ENCODE assay signal across 1 cellular context in the genomic region with DNA sequence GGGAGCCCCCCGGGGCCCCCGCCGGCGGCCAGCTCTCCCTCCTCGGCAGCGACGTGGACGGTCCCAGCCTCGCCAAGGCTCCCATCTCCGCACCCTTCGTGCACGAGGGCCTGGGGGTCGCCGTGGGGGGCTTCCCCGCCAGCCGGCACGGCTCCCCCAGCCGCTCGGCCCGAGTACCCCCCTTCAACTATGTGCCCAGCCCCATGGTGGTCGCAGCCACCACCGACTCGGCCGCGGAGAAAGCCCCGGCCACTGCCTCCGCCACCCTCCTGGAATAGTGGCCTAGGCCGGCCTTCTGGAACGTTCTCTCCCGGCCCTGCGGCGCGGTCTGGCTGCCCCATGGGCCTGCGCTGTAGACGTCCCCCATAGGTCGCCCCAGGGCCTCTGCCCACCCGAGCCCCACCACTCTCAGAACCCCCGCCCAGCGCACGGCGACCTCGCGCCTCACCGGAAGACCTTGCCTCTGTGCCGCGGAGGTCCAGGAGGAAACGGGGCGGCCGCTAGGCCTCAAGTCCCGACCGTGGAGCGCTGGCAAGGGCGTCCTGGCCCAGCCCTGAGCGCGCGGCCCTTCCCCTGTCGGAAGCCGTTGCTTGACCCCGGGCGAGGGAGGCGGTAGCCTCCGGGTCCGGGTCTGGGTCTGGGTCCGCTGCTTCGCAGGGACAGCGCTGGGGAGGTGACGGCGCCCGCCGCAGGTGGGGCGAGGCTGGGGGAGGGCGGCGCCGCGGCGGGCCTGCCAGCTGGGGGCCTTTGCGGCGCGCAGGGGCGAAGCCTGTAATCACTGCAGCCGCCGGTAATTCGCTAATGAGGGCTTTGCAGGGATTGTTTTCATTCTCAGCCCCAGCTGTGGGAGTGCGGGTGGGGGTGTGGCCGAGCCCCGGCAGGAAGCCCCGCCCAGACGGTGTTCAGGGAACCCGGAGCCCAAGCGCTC.
TF ChIP-seq lines count a peak whose summit lies in the region.

No MANE protein-coding gene starts in this region.

TF ChIP-seq in HepG2, 621 proteins besides CTCF, POLR2A, EP300 and RAD21 (continued from another document and continues in another):
- TF ChIP-seq, protein P1, sequence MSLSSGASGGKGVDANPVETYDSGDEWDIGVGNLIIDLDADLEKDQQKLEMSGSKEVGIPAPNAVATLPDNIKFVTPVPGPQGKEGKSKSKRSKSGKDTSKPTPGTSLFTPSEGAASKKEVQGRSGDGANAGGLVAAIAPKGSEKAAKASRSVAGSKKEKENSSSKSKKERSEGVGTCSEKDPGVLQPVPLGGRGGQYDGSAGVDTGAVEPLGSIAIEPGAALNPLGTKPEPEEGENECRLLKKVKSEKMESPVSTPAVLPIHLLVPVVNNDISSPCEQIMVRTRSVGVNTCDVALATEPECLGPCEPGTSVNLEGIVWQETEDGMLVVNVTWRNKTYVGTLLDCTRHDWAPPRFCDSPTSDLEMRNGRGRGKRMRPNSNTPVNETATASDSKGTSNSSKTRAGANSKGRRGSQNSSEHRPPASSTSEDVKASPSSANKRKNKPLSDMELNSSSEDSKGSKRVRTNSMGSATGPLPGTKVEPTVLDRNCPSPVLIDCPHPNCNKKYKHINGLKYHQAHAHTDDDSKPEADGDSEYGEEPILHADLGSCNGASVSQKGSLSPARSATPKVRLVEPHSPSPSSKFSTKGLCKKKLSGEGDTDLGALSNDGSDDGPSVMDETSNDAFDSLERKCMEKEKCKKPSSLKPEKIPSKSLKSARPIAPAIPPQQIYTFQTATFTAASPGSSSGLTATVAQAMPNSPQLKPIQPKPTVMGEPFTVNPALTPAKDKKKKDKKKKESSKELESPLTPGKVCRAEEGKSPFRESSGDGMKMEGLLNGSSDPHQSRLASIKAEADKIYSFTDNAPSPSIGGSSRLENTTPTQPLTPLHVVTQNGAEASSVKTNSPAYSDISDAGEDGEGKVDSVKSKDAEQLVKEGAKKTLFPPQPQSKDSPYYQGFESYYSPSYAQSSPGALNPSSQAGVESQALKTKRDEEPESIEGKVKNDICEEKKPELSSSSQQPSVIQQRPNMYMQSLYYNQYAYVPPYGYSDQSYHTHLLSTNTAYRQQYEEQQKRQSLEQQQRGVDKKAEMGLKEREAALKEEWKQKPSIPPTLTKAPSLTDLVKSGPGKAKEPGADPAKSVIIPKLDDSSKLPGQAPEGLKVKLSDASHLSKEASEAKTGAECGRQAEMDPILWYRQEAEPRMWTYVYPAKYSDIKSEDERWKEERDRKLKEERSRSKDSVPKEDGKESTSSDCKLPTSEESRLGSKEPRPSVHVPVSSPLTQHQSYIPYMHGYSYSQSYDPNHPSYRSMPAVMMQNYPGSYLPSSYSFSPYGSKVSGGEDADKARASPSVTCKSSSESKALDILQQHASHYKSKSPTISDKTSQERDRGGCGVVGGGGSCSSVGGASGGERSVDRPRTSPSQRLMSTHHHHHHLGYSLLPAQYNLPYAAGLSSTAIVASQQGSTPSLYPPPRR (CRISPR knock-in tag; IDR thresholded peaks at IDR 0.05; ENCODE audit: borderline replicate concordance) = no peak
- TF ChIP-seq AKAP8 (CRISPR knock-in tag; IDR thresholded peaks at IDR 0.05) (peak; percentile 96), ZNF670 (CRISPR knock-in tag; IDR thresholded peaks at IDR 0.05; ENCODE audit: borderline replicate concordance) (peak; percentile 52; the same call in 1 of the 2 replicates), ZNF501 (CRISPR knock-in tag; IDR thresholded peaks at IDR 0.05) (no peak), ZNF33A (CRISPR knock-in tag; IDR thresholded peaks at IDR 0.05; ENCODE audit: borderline replicate concordance) (no peak), ZNF737 (CRISPR knock-in tag; IDR thresholded peaks at IDR 0.05; ENCODE audit: borderline replicate concordance) (no peak), MATR3 (CRISPR knock-in tag; IDR thresholded peaks at IDR 0.05) (no peak), HNRNPLL (IDR thresholded peaks at IDR 0.05; ENCODE audit: low read depth, low read length, poor library complexity, severe bottlenecking) (no peak), ZNF777 (CRISPR knock-in tag; IDR thresholded peaks at IDR 0.05) (peak; percentile 42; the same call in 1 of the 2 replicates), CC2D1A (CRISPR knock-in tag; IDR thresholded peaks at IDR 0.05) (0 out of 2 replicates have a peak, but pooled peaks have one; percentile 18), PCBP2 (optimal IDR thresholded peaks at IDR 0.05; ENCODE audit: low read depth, low read length, poor library complexity, severe bottlenecking) (no peak), U2AF1 (optimal IDR thresholded peaks at IDR 0.05; ENCODE audit: low read depth, low read length) (no peak), ZNF460 (CRISPR knock-in tag; IDR thresholded peaks at IDR 0.05; ENCODE audit: borderline replicate concordance) (no peak), TOE1 (CRISPR knock-in tag; IDR thresholded peaks at IDR 0.05) (no peak), SNAPC2 (CRISPR knock-in tag; IDR thresholded peaks at IDR 0.05) (0 out of 2 replicates have a peak, but pooled peaks have one; percentile 32), ZNF232 (CRISPR knock-in tag; IDR thresholded peaks at IDR 0.05; ENCODE audit: borderline replicate concordance) (peak; percentile 45; the same call in 1 of the 2 replicates), ADNP (CRISPR knock-in tag; IDR thresholded peaks at IDR 0.05) (no peak), HIVEP1 (CRISPR knock-in tag; IDR thresholded peaks at IDR 0.05) (peak; percentile 62; the same call in 1 of the 2 replicates), SYNCRIP (IDR thresholded peaks at IDR 0.05; ENCODE audit: insufficient read depth, low read depth, low read length) (no peak), PPARG (CRISPR knock-in tag; conservative IDR thresholded peaks at IDR 0.05) (no peak), ZMYM2 (CRISPR knock-in tag; IDR thresholded peaks at IDR 0.05) (0 out of 2 replicates have a peak, but pooled peaks have one; percentile 14), ZNF850 (CRISPR knock-in tag; conservative IDR thresholded peaks at IDR 0.05) (no peak), ZNF747 (CRISPR knock-in tag; IDR thresholded peaks at IDR 0.05; ENCODE audit: borderline replicate concordance) (no peak), SAP130 (CRISPR knock-in tag; IDR thresholded peaks at IDR 0.05; ENCODE audit: low read depth) (peak; percentile 37; the same call in 1 of the 2 replicates), ZNF556 (CRISPR knock-in tag; IDR thresholded peaks at IDR 0.05; ENCODE audit: borderline replicate concordance) (no peak), MZF1 (CRISPR knock-in tag; IDR thresholded peaks at IDR 0.05; ENCODE audit: borderline replicate concordance) (no peak), RBAK (CRISPR knock-in tag; IDR thresholded peaks at IDR 0.05) (no peak), KLF16 (CRISPR knock-in tag; IDR thresholded peaks at IDR 0.05) (0 out of 4 replicates have a peak, but pooled peaks of 1 of the 2 experiments have one; percentile 14), GLI4 (CRISPR knock-in tag; IDR thresholded peaks at IDR 0.05; ENCODE audit: borderline replicate concordance) (no peak), TAF15 (IDR thresholded peaks at IDR 0.05; ENCODE audit: low read depth, low read length, poor library complexity, severe bottlenecking) (no peak)
- TF ChIP-seq, protein P2, sequence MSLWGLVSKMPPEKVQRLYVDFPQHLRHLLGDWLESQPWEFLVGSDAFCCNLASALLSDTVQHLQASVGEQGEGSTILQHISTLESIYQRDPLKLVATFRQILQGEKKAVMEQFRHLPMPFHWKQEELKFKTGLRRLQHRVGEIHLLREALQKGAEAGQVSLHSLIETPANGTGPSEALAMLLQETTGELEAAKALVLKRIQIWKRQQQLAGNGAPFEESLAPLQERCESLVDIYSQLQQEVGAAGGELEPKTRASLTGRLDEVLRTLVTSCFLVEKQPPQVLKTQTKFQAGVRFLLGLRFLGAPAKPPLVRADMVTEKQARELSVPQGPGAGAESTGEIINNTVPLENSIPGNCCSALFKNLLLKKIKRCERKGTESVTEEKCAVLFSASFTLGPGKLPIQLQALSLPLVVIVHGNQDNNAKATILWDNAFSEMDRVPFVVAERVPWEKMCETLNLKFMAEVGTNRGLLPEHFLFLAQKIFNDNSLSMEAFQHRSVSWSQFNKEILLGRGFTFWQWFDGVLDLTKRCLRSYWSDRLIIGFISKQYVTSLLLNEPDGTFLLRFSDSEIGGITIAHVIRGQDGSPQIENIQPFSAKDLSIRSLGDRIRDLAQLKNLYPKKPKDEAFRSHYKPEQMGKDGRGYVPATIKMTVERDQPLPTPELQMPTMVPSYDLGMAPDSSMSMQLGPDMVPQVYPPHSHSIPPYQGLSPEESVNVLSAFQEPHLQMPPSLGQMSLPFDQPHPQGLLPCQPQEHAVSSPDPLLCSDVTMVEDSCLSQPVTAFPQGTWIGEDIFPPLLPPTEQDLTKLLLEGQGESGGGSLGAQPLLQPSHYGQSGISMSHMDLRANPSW (CRISPR knock-in tag; IDR thresholded peaks at IDR 0.05; ENCODE audit: borderline replicate concordance) = no peak
- TF ChIP-seq, protein P3, sequence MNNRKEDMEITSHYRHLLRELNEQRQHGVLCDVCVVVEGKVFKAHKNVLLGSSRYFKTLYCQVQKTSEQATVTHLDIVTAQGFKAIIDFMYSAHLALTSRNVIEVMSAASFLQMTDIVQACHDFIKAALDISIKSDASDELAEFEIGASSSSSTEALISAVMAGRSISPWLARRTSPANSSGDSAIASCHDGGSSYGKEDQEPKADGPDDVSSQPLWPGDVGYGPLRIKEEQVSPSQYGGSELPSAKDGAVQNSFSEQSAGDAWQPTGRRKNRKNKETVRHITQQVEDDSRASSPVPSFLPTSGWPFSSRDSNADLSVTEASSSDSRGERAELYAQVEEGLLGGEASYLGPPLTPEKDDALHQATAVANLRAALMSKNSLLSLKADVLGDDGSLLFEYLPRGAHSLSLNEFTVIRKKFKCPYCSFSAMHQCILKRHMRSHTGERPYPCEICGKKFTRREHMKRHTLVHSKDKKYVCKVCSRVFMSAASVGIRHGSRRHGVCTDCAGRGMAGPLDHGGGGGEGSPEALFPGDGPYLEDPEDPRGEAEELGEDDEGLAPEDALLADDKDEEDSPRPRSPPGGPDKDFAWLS (CRISPR knock-in tag; IDR thresholded peaks at IDR 0.05; ENCODE audit: borderline replicate concordance) = no peak
- TF ChIP-seq, protein P4, sequence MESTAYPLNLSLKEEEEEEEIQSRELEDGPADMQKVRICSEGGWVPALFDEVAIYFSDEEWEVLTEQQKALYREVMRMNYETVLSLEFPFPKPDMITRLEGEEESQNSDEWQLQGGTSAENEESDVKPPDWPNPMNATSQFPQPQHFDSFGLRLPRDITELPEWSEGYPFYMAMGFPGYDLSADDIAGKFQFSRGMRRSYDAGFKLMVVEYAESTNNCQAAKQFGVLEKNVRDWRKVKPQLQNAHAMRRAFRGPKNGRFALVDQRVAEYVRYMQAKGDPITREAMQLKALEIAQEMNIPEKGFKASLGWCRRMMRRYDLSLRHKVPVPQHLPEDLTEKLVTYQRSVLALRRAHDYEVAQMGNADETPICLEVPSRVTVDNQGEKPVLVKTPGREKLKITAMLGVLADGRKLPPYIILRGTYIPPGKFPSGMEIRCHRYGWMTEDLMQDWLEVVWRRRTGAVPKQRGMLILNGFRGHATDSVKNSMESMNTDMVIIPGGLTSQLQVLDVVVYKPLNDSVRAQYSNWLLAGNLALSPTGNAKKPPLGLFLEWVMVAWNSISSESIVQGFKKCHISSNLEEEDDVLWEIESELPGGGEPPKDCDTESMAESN (CRISPR knock-in tag; conservative IDR thresholded peaks at IDR 0.05) = peak; percentile 54; the same call in 1 of the 2 replicates
- TF ChIP-seq, protein P5, sequence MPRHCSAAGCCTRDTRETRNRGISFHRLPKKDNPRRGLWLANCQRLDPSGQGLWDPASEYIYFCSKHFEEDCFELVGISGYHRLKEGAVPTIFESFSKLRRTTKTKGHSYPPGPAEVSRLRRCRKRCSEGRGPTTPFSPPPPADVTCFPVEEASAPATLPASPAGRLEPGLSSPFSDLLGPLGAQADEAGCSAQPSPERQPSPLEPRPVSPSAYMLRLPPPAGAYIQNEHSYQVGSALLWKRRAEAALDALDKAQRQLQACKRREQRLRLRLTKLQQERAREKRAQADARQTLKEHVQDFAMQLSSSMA (CRISPR knock-in tag; IDR thresholded peaks at IDR 0.05) = no peak
- TF ChIP-seq, protein P6, sequence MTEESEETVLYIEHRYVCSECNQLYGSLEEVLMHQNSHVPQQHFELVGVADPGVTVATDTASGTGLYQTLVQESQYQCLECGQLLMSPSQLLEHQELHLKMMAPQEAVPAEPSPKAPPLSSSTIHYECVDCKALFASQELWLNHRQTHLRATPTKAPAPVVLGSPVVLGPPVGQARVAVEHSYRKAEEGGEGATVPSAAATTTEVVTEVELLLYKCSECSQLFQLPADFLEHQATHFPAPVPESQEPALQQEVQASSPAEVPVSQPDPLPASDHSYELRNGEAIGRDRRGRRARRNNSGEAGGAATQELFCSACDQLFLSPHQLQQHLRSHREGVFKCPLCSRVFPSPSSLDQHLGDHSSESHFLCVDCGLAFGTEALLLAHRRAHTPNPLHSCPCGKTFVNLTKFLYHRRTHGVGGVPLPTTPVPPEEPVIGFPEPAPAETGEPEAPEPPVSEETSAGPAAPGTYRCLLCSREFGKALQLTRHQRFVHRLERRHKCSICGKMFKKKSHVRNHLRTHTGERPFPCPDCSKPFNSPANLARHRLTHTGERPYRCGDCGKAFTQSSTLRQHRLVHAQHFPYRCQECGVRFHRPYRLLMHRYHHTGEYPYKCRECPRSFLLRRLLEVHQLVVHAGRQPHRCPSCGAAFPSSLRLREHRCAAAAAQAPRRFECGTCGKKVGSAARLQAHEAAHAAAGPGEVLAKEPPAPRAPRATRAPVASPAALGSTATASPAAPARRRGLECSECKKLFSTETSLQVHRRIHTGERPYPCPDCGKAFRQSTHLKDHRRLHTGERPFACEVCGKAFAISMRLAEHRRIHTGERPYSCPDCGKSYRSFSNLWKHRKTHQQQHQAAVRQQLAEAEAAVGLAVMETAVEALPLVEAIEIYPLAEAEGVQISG (CRISPR knock-in tag; IDR thresholded peaks at IDR 0.05) = no peak
- TF ChIP-seq, protein P7, sequence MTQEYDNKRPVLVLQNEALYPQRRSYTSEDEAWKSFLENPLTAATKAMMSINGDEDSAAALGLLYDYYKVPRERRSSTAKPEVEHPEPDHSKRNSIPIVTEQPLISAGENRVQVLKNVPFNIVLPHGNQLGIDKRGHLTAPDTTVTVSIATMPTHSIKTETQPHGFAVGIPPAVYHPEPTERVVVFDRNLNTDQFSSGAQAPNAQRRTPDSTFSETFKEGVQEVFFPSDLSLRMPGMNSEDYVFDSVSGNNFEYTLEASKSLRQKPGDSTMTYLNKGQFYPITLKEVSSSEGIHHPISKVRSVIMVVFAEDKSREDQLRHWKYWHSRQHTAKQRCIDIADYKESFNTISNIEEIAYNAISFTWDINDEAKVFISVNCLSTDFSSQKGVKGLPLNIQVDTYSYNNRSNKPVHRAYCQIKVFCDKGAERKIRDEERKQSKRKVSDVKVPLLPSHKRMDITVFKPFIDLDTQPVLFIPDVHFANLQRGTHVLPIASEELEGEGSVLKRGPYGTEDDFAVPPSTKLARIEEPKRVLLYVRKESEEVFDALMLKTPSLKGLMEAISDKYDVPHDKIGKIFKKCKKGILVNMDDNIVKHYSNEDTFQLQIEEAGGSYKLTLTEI (CRISPR knock-in tag; conservative IDR thresholded peaks at IDR 0.05) = no peak
- TF ChIP-seq, protein P8, sequence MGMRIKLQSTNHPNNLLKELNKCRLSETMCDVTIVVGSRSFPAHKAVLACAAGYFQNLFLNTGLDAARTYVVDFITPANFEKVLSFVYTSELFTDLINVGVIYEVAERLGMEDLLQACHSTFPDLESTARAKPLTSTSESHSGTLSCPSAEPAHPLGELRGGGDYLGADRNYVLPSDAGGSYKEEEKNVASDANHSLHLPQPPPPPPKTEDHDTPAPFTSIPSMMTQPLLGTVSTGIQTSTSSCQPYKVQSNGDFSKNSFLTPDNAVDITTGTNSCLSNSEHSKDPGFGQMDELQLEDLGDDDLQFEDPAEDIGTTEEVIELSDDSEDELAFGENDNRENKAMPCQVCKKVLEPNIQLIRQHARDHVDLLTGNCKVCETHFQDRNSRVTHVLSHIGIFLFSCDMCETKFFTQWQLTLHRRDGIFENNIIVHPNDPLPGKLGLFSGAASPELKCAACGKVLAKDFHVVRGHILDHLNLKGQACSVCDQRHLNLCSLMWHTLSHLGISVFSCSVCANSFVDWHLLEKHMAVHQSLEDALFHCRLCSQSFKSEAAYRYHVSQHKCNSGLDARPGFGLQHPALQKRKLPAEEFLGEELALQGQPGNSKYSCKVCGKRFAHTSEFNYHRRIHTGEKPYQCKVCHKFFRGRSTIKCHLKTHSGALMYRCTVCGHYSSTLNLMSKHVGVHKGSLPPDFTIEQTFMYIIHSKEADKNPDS (CRISPR knock-in tag; IDR thresholded peaks at IDR 0.05) = no peak
